18 cellular contexts compared by ENCODE assay signal in the genomic region with DNA sequence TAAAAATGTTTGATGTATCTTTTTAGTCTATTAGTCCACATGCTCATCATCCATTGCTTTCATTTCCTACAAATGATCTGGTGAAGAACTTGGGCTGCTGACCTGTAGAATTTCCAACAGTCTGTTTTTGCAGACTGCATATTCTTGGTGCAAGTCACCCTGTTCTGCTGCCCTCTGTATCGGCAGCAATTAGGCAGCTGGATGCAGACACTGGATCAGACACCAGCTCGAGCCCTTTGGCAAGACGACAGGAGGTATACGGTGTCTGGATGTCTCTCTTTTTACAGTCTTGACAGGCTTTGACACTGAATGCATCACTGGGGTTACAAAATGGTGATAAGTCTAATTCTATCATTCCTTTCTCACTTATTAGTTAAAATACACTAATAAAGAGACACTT.
"Had no signal": no experiment of that assay in that cellular context is flagged by ENCODE, and none has a peak within 500 bp of the region (broad histone marks: within the 10 kb centered on the region; RNA-seq: fewer than 3 reads in every experiment).

No MANE protein-coding gene starts in this region.

- H3K27ac ChIP-seq: KMS-11, RWPE1 had no signal

- H3K4me3 ChIP-seq: K562 had no signal

- H3K9ac ChIP-seq: KMS-11 had no signal

- ATAC-seq: K562, Panc1, PC-3 had no signal

- H3K4me2 ChIP-seq: KMS-11 had no signal

- DNase-seq: Kasumi-1; MM.1S; NCI-H1092 treated with DMSO at 0.1 percent for 48 hours; NCI-H1436; NCI-H187; NCI-H2029; NCI-H2081 treated with DMSO at 0.1 percent for 48 hours; NCI-H2227 treated with DMSO at 0.1 percent for 48 hours; NCI-H524; NCI-H526 treated with DMSO at 0.1 percent for 48 hours; NCI-H748 treated with DMSO at 0.1 percent for 48 hours; NK-92 treated with Interleukin-12 subunit alpha and Interleukin-12 subunit beta, amount 100 ng/mL, for 24 hours; PC-3; SHP77 had no signal
